17 cellular contexts compared by ENCODE assay signal in genomic region chr16:17134586-17134985, GRCh38.
DNase-seq lines count a peak whose midpoint lies in the region; ATAC-seq and TF ChIP-seq lines count a peak whose summit lies in the region.
"Had no signal": no experiment of that assay in that cellular context is flagged by ENCODE, and none has a peak within 500 bp of the region (broad histone marks: within the 10 kb centered on the region; RNA-seq: fewer than 3 reads in every experiment).

No MANE protein-coding gene starts in this region.

- no peak overlapping the region for H3K9ac ChIP-seq in PC-3 (ENCODE audit: low read length)

- no peaks in the 10 kb centered on the region for H3K27me3 Mint-ChIP-seq in activated CD4-positive, alpha-beta memory T cell treated with anti-CD3 and anti-CD28 coated beads, Interleukin-2, amount 10 ng/mL, durations not matched to agents 7 days and 5 days

- no peaks in the 10 kb centered on the region for H3K4me1 ChIP-seq in PC-3 (ENCODE audit: insufficient read depth, low read length)
- H3K4me1 ChIP-seq: body of pancreas had no signal

- peaks cover 52% of the 10 kb centered on the region for H3K36me3 Mint-ChIP-seq in activated CD4-positive, alpha-beta memory T cell treated with anti-CD3 and anti-CD28 coated beads, Interleukin-2, amount 10 ng/mL, durations not matched to agents 7 days and 5 days (ENCODE audit: low read depth)

- H3K9me3 Mint-ChIP-seq in activated CD4-positive, alpha-beta memory T cell treated with anti-CD3 and anti-CD28 coated beads, Interleukin-2, amount 10 ng/mL, durations not matched to agents 7 days and 5 days: no peaks in the 10 kb centered on the region
- H3K9me3 Mint-ChIP-seq: nephron progenitor cell had no signal

- peak; percentile 83 for DNase-seq in GM10248 (ENCODE audit: extremely low spot score)
- DNase-seq in GM19238 (ENCODE audit: insufficient read length, low spot score): peak; percentile 61
- no peak for DNase-seq in PC-3
- DNase-seq in activated CD4-positive, alpha-beta memory T cell treated with anti-CD3 and anti-CD28 coated beads, Interleukin-2, amount 10 ng/mL, durations not matched to agents 7 days and 5 days: no peak
- no peak for DNase-seq in NCI-H2029 treated with DMSO at 0.1 percent for 48 hours (lab: John Stamatoyannopoulos, UW)
- DNase-seq in activated CD8-positive, alpha-beta memory T cell treated with anti-CD3 and anti-CD28 coated beads for 24 hours: no peak
- DNase-seq: activated CD4-positive, CD25-positive, alpha-beta regulatory T cell treated with anti-CD3 and anti-CD28 coated beads, Interleukin-2, amount 50 U/mL, for 72 hours; body of pancreas; effector CD4-positive, alpha-beta T cell; NCI-H146; NCI-H774; nephron progenitor cell; small intestine had no signal

- ATAC-seq in GM21825 (IDR thresholded peaks at IDR 0.05; ENCODE audit: unreplicated experiment): peak; percentile 82
- peak; percentile 83 for ATAC-seq in HG03521 (IDR thresholded peaks at IDR 0.05; ENCODE audit: unreplicated experiment)
- ATAC-seq in PC-3: no peak
- ATAC-seq: body of pancreas, left lobe of liver had no signal

- no peaks in the 10 kb centered on the region for H3K9me2 ChIP-seq in PC-3 (replicated peaks; ENCODE audit: low read length)

- H3K9me3 ChIP-seq in PC-3 (ENCODE audit: low read length): no peaks in the 10 kb centered on the region
- H3K9me3 ChIP-seq: body of pancreas had no signal

- no peaks in the 10 kb centered on the region for H3K36me3 ChIP-seq in PC-3 (ENCODE audit: low read depth, low read length)

- H3K4me3 Mint-ChIP-seq in activated CD4-positive, alpha-beta memory T cell treated with anti-CD3 and anti-CD28 coated beads, Interleukin-2, amount 10 ng/mL, durations not matched to agents 7 days and 5 days: no peak overlapping the region
- H3K4me3 Mint-ChIP-seq: nephron progenitor cell had no signal

- intact Hi-C loops in PC-3 (cut with micrococcal nuclease): no loop called here

- no peak overlapping the region for H2AFZ ChIP-seq in PC-3 (ENCODE audit: low read length)

- TF ChIP-seq CTCF in GM10248 (IDR thresholded peaks at IDR 0.05; ENCODE audit: control extremely low read depth, extremely low read depth, low read depth, missing control alignments): no peak
- TF ChIP-seq CTCF in PC-3 (conservative IDR thresholded peaks at IDR 0.05; ENCODE audit: low read depth, low read length): no peak

- no TSS peak for BruUV-seq in PC-3 (replicated peaks; lab: Mats Ljungman, UMichigan)

- POLR2A ChIA-PET in GM10248 (lab: Yijun Ruan, JAX) (interaction anchor here (0.6 to 0.8 kb wide), 3 partner anchors 65 to 320 kb away, joined by 3 to 4 read pairs (median 3); no protein-coding TSS in a partner anchor), PC-3 (lab: Charles Lee; ENCODE audit: unreplicated experiment) (no interaction called here)
- POLR2A ChIA-PET in activated CD4-positive, alpha-beta memory T cell treated with anti-CD3 and anti-CD28 coated beads, Interleukin-2, amount 10 ng/mL, durations not matched to agents 7 days and 5 days (lab: Charles Lee): no interaction called here

- peaks cover 14% of the 10 kb centered on the region for H3K4me1 Mint-ChIP-seq in activated CD4-positive, alpha-beta memory T cell treated with anti-CD3 and anti-CD28 coated beads, Interleukin-2, amount 10 ng/mL, durations not matched to agents 7 days and 5 days
- H3K4me1 Mint-ChIP-seq: nephron progenitor cell had no signal

- no peaks in the 10 kb centered on the region for H3K79me2 ChIP-seq in PC-3 (ENCODE audit: low read length)

- H4K20me1 ChIP-seq in PC-3 (ENCODE audit: low read length): no peaks in the 10 kb centered on the region

- H3K27ac ChIP-seq in PC-3 (ENCODE audit: low read length): no peak overlapping the region
- H3K27ac ChIP-seq: body of pancreas had no signal

- H3F3A ChIP-seq in PC-3 (ENCODE audit: low read length, unreplicated experiment): no peaks in the 10 kb centered on the region

- H3K4me2 ChIP-seq in PC-3 (ENCODE audit: low read length): no peak overlapping the region

- CTCF ChIA-PET in GM10248 (lab: Yijun Ruan, JAX): interaction anchor here (1.0 to 1.7 kb wide), 4 partner anchors 8 to 15 kb away, joined by 3 to 8 read pairs (median 5); no protein-coding TSS in a partner anchor
- CTCF ChIA-PET in PC-3 (lab: Charles Lee): no interaction called here
- CTCF ChIA-PET in activated CD4-positive, alpha-beta memory T cell treated with anti-CD3 and anti-CD28 coated beads, Interleukin-2, amount 10 ng/mL, durations not matched to agents 7 days and 5 days (lab: Charles Lee): no interaction called here

- no peaks in the 10 kb centered on the region for H3K27me3 ChIP-seq in PC-3 (ENCODE audit: low read length)
- H3K27me3 ChIP-seq: body of pancreas had no signal

- no peak overlapping the region for H3K4me3 ChIP-seq in PC-3 (ENCODE audit: low read length)
- H3K4me3 ChIP-seq: body of pancreas had no signal

- no peak overlapping the region for H3K27ac Mint-ChIP-seq in activated CD4-positive, alpha-beta memory T cell treated with anti-CD3 and anti-CD28 coated beads, Interleukin-2, amount 10 ng/mL, durations not matched to agents 7 days and 5 days
- H3K27ac Mint-ChIP-seq: IgD-negative memory B cell, nephron progenitor cell had no signal

Comparison
In these comparisons a context has a peak if more than half of its experiments do, and no peak if none do; other contexts are left out.
1. DNase-seq: peak in GM10248 (single experiment) and GM19238 (single experiment); none in PC-3 (single experiment), activated CD4-positive, alpha-beta memory T cell treated with anti-CD3 and anti-CD28 coated beads, Interleukin-2, amount 10 ng/mL, durations not matched to agents 7 days and 5 days (single experiment), NCI-H2029 treated with DMSO at 0.1 percent for 48 hours (single experiment) and activated CD8-positive, alpha-beta memory T cell treated with anti-CD3 and anti-CD28 coated beads for 24 hours (single experiment).